ENCODE assay signal across 40 cellular contexts in the genomic region with DNA sequence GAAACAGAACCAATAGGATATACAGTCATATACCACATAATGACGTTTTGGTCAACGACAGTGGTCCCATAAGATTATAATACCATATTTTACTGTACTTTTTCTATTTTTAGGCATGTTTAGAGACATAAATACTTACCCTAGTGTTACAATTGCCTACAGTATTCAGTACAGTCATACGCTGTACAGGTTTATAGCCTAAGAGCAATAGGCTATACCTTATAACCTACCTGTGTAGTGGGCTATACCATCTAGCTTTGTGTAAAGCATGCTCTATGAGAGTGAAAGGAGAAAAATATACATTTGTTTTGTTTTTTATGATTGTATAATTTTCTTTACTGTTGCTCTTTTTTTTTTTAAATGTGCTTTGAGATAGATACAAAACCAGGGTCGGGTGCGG. TPM values are rescaled to one million over a fixed set of nuclear protein-coding genes. Genes with fewer than 3 reads are reported as not detected.
"Had no signal": no experiment of that assay in that cellular context is flagged by ENCODE, and none has a peak within 500 bp of the region (broad histone marks: within the 10 kb centered on the region; RNA-seq: fewer than 3 reads in every experiment).

No MANE protein-coding gene starts in this region.

- H3K4me1 ChIP-seq: adrenal gland had no signal

- H3K36me3 ChIP-seq: adrenal gland, cardiac muscle cell had no signal

- ATAC-seq: activated CD8-positive, alpha-beta T cell treated with anti-CD3 and anti-CD28 coated beads for 36 hours; activated naive CD4-positive, alpha-beta T cell treated with anti-CD3 and anti-CD28 coated beads, Interleukin-2, amount 50 U/mL, for 72 hours; activated T-cell treated with anti-CD3 and anti-CD28 coated beads, Interleukin-2, amount 50 U/mL, for 4 hours; activated T-cell treated with anti-CD3 and anti-CD28 coated beads, Interleukin-2, amount 50 U/mL, for 72 hours; activated T-helper 17 cell treated with anti-CD3 and anti-CD28 coated beads, Interleukin-2, amount 50 U/mL, for 72 hours had no signal

- H3K27ac ChIP-seq: adrenal gland, cardiac muscle cell, VCaP had no signal

- H3K4me3 Mint-ChIP-seq: activated B cell treated with CpG ODN at 0.5 μM for 24 hours; activated CD4-positive, alpha-beta memory T cell treated with anti-CD3 and anti-CD28 coated beads for 36 hours; activated CD4-positive, alpha-beta T cell treated with anti-CD3 and anti-CD28 coated beads, Interleukin-2, amount 10 ng/mL, durations not matched to agents 24 days and 14 days; activated CD8-positive, alpha-beta T cell treated with anti-CD3 and anti-CD28 coated beads for 36 hours; activated naive CD4-positive, alpha-beta T cell treated with anti-CD3 and anti-CD28 coated beads for 36 hours; activated naive CD8-positive, alpha-beta T cell treated with anti-CD3 and anti-CD28 coated beads for 36 hours; activated T-cell treated with anti-CD3 and anti-CD28 coated beads, Interleukin-2, amount 50 U/mL, for 4 hours; activated T-cell treated with anti-CD3 and anti-CD28 coated beads, Interleukin-2, amount 50 U/mL, for 72 hours; activated T-helper 1 cell treated with anti-CD3 and anti-CD28 coated beads, Interleukin-12 subunit alpha, Interleukin-12 subunit beta, Interleukin-2, Interleukin-4 antibody, amounts not matched to agents 30 ng/mL and 10 ng/mL and 1 ng/mL, durations not matched to agents 14 hours and 24 hours and 36 hours; activated T-helper 17 cell treated with anti-CD3 and anti-CD28 coated beads, Interleukin-2, amount 50 U/mL, for 72 hours; brain; central memory CD8-positive, alpha-beta T cell; T-helper 1 cell treated with Interleukin-12 subunit alpha and Interleukin-12 subunit beta and Interleukin-4 antibody, amounts not matched to agents 30 μg/mL and 1 μg/mL, for 36 hours; T-helper 2 cell treated with Interferon-gamma antibody and Interleukin-4, amounts not matched to agents 5 μg/mL and 100 μg/mL, for 36 hours had no signal

- H3K4me1 Mint-ChIP-seq: activated B cell treated with CpG ODN at 0.5 μM for 24 hours; activated naive CD8-positive, alpha-beta T cell treated with anti-CD3 and anti-CD28 coated beads for 36 hours; activated T-helper 17 cell treated with anti-CD3 and anti-CD28 coated beads, Interleukin-2, amount 50 U/mL, for 72 hours; brain; central memory CD8-positive, alpha-beta T cell had no signal

- H3K9me3 ChIP-seq: adrenal gland had no signal

- H3K9me3 Mint-ChIP-seq: activated B cell treated with CpG ODN at 0.5 μM for 24 hours; activated CD4-positive, alpha-beta memory T cell treated with anti-CD3 and anti-CD28 coated beads for 36 hours; activated CD4-positive, alpha-beta T cell treated with anti-CD3 and anti-CD28 coated beads, Interleukin-2, amount 10 ng/mL, durations not matched to agents 24 days and 14 days; activated CD8-positive, alpha-beta T cell treated with anti-CD3 and anti-CD28 coated beads for 36 hours; activated naive CD4-positive, alpha-beta T cell treated with anti-CD3 and anti-CD28 coated beads for 36 hours; activated naive CD4-positive, alpha-beta T cell treated with anti-CD3 and anti-CD28 coated beads, Interleukin-2, amount 50 U/mL, for 72 hours; activated naive CD8-positive, alpha-beta T cell treated with anti-CD3 and anti-CD28 coated beads for 36 hours; activated T-cell treated with anti-CD3 and anti-CD28 coated beads, Interleukin-2, amount 50 U/mL, for 4 hours; activated T-cell treated with anti-CD3 and anti-CD28 coated beads, Interleukin-2, amount 50 U/mL, for 72 hours; activated T-helper 17 cell treated with anti-CD3 and anti-CD28 coated beads, Interleukin-2, amount 50 U/mL, for 72 hours; central memory CD8-positive, alpha-beta T cell; T-helper 1 cell treated with Interleukin-12 subunit alpha and Interleukin-12 subunit beta and Interleukin-4 antibody, amounts not matched to agents 30 μg/mL and 1 μg/mL, for 36 hours; T-helper 2 cell treated with Interferon-gamma antibody and Interleukin-4, amounts not matched to agents 5 μg/mL and 100 μg/mL, for 36 hours had no signal

- H3K27me3 ChIP-seq: cardiac muscle cell had no signal

- H3K4me3 ChIP-seq: adrenal gland, cardiac muscle cell had no signal

- H3K27ac Mint-ChIP-seq: activated B cell treated with CpG ODN at 0.5 μM for 24 hours; activated CD4-positive, alpha-beta memory T cell treated with anti-CD3 and anti-CD28 coated beads for 36 hours; activated CD4-positive, alpha-beta T cell treated with anti-CD3 and anti-CD28 coated beads, Interleukin-2, amount 10 ng/mL, durations not matched to agents 24 days and 14 days; activated CD8-positive, alpha-beta T cell treated with anti-CD3 and anti-CD28 coated beads for 36 hours; activated naive CD4-positive, alpha-beta T cell treated with anti-CD3 and anti-CD28 coated beads for 36 hours; activated naive CD4-positive, alpha-beta T cell treated with anti-CD3 and anti-CD28 coated beads, Interleukin-2, amount 50 U/mL, for 72 hours; activated naive CD8-positive, alpha-beta T cell treated with anti-CD3 and anti-CD28 coated beads for 36 hours; activated T-cell treated with anti-CD3 and anti-CD28 coated beads, Interleukin-2, amount 50 U/mL, for 72 hours; activated T-helper 1 cell treated with anti-CD3 and anti-CD28 coated beads, Interleukin-12 subunit alpha, Interleukin-12 subunit beta, Interleukin-2, Interleukin-4 antibody, amounts not matched to agents 30 ng/mL and 10 ng/mL and 1 ng/mL, durations not matched to agents 14 hours and 24 hours and 36 hours; activated T-helper 17 cell treated with anti-CD3 and anti-CD28 coated beads, Interleukin-2, amount 50 U/mL, for 72 hours; brain; T-helper 1 cell treated with Interleukin-12 subunit alpha and Interleukin-12 subunit beta and Interleukin-4 antibody, amounts not matched to agents 30 μg/mL and 1 μg/mL, for 36 hours; T-helper 2 cell treated with Interferon-gamma antibody and Interleukin-4, amounts not matched to agents 5 μg/mL and 100 μg/mL, for 36 hours had no signal

- FAIRE-seq: bronchial epithelial cell, TTC549 had no signal

- DNase-seq: activated B cell treated with CpG ODN at 0.5 μM for 24 hours; activated CD4-positive, alpha-beta memory T cell treated with anti-CD3 and anti-CD28 coated beads for 36 hours; activated CD4-positive, alpha-beta T cell treated with anti-CD3 and anti-CD28 coated beads for 4 hours; activated CD4-positive, alpha-beta T cell treated with anti-CD3 and anti-CD28 coated beads, Interleukin-2, amount 10 ng/mL, durations not matched to agents 24 days and 14 days; activated CD4-positive, alpha-beta T cell treated with anti-CD3 and anti-CD28 coated beads, Interleukin-2, amount 50 U/mL, for 1 hour; activated CD4-positive, alpha-beta T cell treated with anti-CD3 and anti-CD28 coated beads, Interleukin-2, amount 50 U/mL, for 4 hours; activated CD4-positive, CD25-positive, alpha-beta regulatory T cell treated with anti-CD3 and anti-CD28 coated beads, Interleukin-2, amount 50 U/mL, for 72 hours; activated CD8-positive, alpha-beta memory T cell treated with anti-CD3 and anti-CD28 coated beads, Interleukin-2, amount 50 U/mL, for 4 hours; activated CD8-positive, alpha-beta T cell treated with anti-CD3 and anti-CD28 coated beads for 36 hours; activated effector memory CD4-positive, alpha-beta T cell treated with anti-CD3 and anti-CD28 coated beads, Interleukin-2, amount 50 U/mL, for 16 hours; activated gamma-delta T cell treated with Interleukin-2 at 50 U/mL for 16 hours; activated naive CD4-positive, alpha-beta T cell; activated naive CD4-positive, alpha-beta T cell treated with anti-CD3 and anti-CD28 coated beads for 36 hours; activated naive CD4-positive, alpha-beta T cell treated with anti-CD3 and anti-CD28 coated beads, Interleukin-2, amount 50 U/mL, for 16 hours; activated naive CD8-positive, alpha-beta T cell treated with anti-CD3 and anti-CD28 coated beads for 36 hours; activated T-cell treated with anti-CD3 and anti-CD28 coated beads for 4 hours; activated T-cell treated with anti-CD3 and anti-CD28 coated beads, Interleukin-2, amount 50 U/mL, for 1 hour; activated T-cell treated with anti-CD3 and anti-CD28 coated beads, Interleukin-2, amount 50 U/mL, for 4 hours; activated T-cell treated with anti-CD3 and anti-CD28 coated beads, Interleukin-2, amount 50 U/mL, for 72 hours; adrenal gland; amniotic stem cell; aorta; caudate nucleus; cerebellar nuclear complex; T-helper 1 cell; T-helper 2 cell; T-helper 9 cell had no signal

- H3K36me3 Mint-ChIP-seq: activated CD4-positive, alpha-beta memory T cell treated with anti-CD3 and anti-CD28 coated beads for 36 hours; brain had no signal

- H3K27me3 Mint-ChIP-seq: activated CD4-positive, alpha-beta T cell treated with anti-CD3 and anti-CD28 coated beads, Interleukin-2, amount 10 ng/mL, durations not matched to agents 24 days and 14 days; brain had no signal

RNA-seq across cellular contexts. Expression of a gene that starts 52.0 kb away (rescaled TPM):
- total RNA-seq: activated B cell treated with CpG ODN at 0.5 μM for 24 hours; activated CD4-positive, alpha-beta memory T cell treated with anti-CD3 and anti-CD28 coated beads for 36 hours; activated CD4-positive, alpha-beta T cell treated with anti-CD3 and anti-CD28 coated beads, Interleukin-2, amount 10 ng/mL, durations not matched to agents 24 days and 14 days; activated CD8-positive, alpha-beta memory T cell treated with anti-CD3 and anti-CD28 coated beads for 36 hours; activated CD8-positive, alpha-beta T cell treated with anti-CD3 and anti-CD28 coated beads for 36 hours; activated naive CD4-positive, alpha-beta T cell treated with anti-CD3 and anti-CD28 coated beads for 36 hours; activated naive CD4-positive, alpha-beta T cell treated with anti-CD3 and anti-CD28 coated beads, Interleukin-2, amount 50 U/mL, for 72 hours; activated naive CD8-positive, alpha-beta T cell treated with anti-CD3 and anti-CD28 coated beads for 36 hours; activated T-cell treated with anti-CD3 and anti-CD28 coated beads, Interleukin-2, amount 50 U/mL, for 4 hours; activated T-cell treated with anti-CD3 and anti-CD28 coated beads, Interleukin-2, amount 50 U/mL, for 72 hours; activated T-helper 1 cell treated with anti-CD3 and anti-CD28 coated beads, Interleukin-12 subunit alpha, Interleukin-12 subunit beta, Interleukin-2, Interleukin-4 antibody, amounts not matched to agents 30 ng/mL and 10 ng/mL and 1 ng/mL, durations not matched to agents 14 hours and 24 hours and 36 hours; activated T-helper 17 cell treated with anti-CD3 and anti-CD28 coated beads, Interleukin-2, amount 50 U/mL, for 72 hours; aorta; bronchial epithelial cell; cardiac muscle cell; chondrocyte had no signal
